Comparison of ENCODE assay signal across 13 cellular contexts in genomic region chr4:154049457-154050181, GRCh38.
DNase-seq lines count a peak whose midpoint lies in the region; ATAC-seq and TF ChIP-seq lines count a peak whose summit lies in the region.
"Had no signal": no experiment of that assay in that cellular context is flagged by ENCODE, and none has a peak within 500 bp of the region (broad histone marks: within the 10 kb centered on the region; RNA-seq: fewer than 3 reads in every experiment).

No MANE protein-coding gene starts in this region.

- peaks cover 5% of the 10 kb centered on the region for H3K9me3 Mint-ChIP-seq in MCF 10A (ENCODE audit: unreplicated experiment)

- H3K4me3 Mint-ChIP-seq in MCF 10A (ENCODE audit: unreplicated experiment) = no peak overlapping the region

- DNase-seq in MCF 10A (ENCODE audit: unreplicated experiment) (peak; percentile 64), breast epithelium (ENCODE audit: low spot score in 2 of 2) (no peak), RPMI7951 (ENCODE audit: low read depth) (peak; percentile 52), fibroblast of mammary gland (ENCODE audit: low read depth) (peak; percentile 82), stromal cell of bone marrow (ENCODE audit: low read depth) (peak; percentile 84), OCI-M2 (lab: John Stamatoyannopoulos, UW; ENCODE audit: unreplicated experiment) (no peak)
- DNase-seq: NCI-H1417 treated with DMSO at 0.1 percent for 48 hours had no signal

- no peak for TF ChIP-seq CTCF in MCF 10A (IDR thresholded peaks at IDR 0.05; ENCODE audit: unreplicated experiment)
- TF ChIP-seq CTCF in breast epithelium (IDR thresholded peaks at IDR 0.05) = no peak
- TF ChIP-seq CTCF in fibroblast of mammary gland (conservative IDR thresholded peaks at IDR 0.05; ENCODE audit: control insufficient read depth, insufficient read depth, low read depth, low read length) = peak; percentile 17

- TF ChIP-seq POLR2A in breast epithelium (IDR thresholded peaks at IDR 0.05) (no peak), GM18505 (IDR thresholded peaks at IDR 0.05; ENCODE audit: borderline replicate concordance, extremely low read depth, insufficient read depth, insufficient read length) (no peak)

- H3K27me3 Mint-ChIP-seq in MCF 10A (ENCODE audit: insufficient read depth, unreplicated experiment) = no peaks in the 10 kb centered on the region

- H3K4me1 Mint-ChIP-seq in MCF 10A (ENCODE audit: insufficient read depth, unreplicated experiment) = peaks cover 16% of the 10 kb centered on the region

- H3K9me3 ChIP-seq in breast epithelium = peaks cover 6 to 21% of the 10 kb centered on the region in 2 donors
- H3K9me3 ChIP-seq: uterus had no signal

- H3K27ac ChIP-seq in breast epithelium = peak overlapping the region in 1 of 2 donors; percentile 48
- H3K27ac ChIP-seq: BLaER1, SK-N-MC, uterus had no signal

- POLR2A ChIA-PET in MCF 10A (lab: Yijun Ruan, JAX) = interaction anchor here (0.7 to 2.5 kb wide), 6 partner anchors 10 to 277 kb away, joined by 3 to 8 read pairs (median 3); no protein-coding TSS in a partner anchor

- H3K36me3 ChIP-seq in breast epithelium = no peaks in the 10 kb centered on the region
- H3K36me3 ChIP-seq: BLaER1, uterus had no signal

- H3K27me3 ChIP-seq in breast epithelium = no peaks in the 10 kb centered on the region
- H3K27me3 ChIP-seq: BLaER1, uterus had no signal

- CTCF ChIA-PET in MCF 10A (lab: Yijun Ruan, JAX) = interaction anchor here (0.6 to 1.4 kb wide), 4 partner anchors 12 to 267 kb away, joined by 3 to 5 read pairs (median 4); no protein-coding TSS in a partner anchor

- H3K4me1 ChIP-seq in breast epithelium = no peaks in the 10 kb centered on the region
- H3K4me1 ChIP-seq: BLaER1, uterus had no signal

- peak overlapping the region; percentile 79 for H3K27ac Mint-ChIP-seq in MCF 10A (ENCODE audit: low read depth, unreplicated experiment)

- H3K4me3 ChIP-seq in breast epithelium (no peak overlapping the region), fibroblast of mammary gland (ENCODE audit: control insufficient read depth, low read depth, low read length) (no peak overlapping the region)
- H3K4me3 ChIP-seq: BLaER1, SK-N-MC, uterus had no signal

- intact Hi-C loops in MCF 10A (cut with micrococcal nuclease) = no loop called here
- intact Hi-C loops in breast epithelium (cut with DNase I; ENCODE audit: low total_unique reads) = no loop called here

- no peaks in the 10 kb centered on the region for H3K36me3 Mint-ChIP-seq in MCF 10A (ENCODE audit: insufficient read depth, unreplicated experiment)

- ATAC-seq in GM18505 (IDR thresholded peaks at IDR 0.05; ENCODE audit: unreplicated experiment) = no peak
- ATAC-seq in GM18868 (IDR thresholded peaks at IDR 0.05; ENCODE audit: unreplicated experiment) = no peak
- ATAC-seq: esophagus mucosa had no signal

- no TSS peak for BruUV-seq in MCF 10A (replicated peaks; lab: Mats Ljungman, UMichigan)

Comparison
In these comparisons a context has a peak if more than half of its experiments do, and no peak if none do; other contexts are left out.
1. DNase-seq: peak in MCF 10A (single experiment), RPMI7951 (single experiment), fibroblast of mammary gland (single experiment) and stromal cell of bone marrow (single experiment); none in breast epithelium (0 of 2) and OCI-M2 (single experiment).